ENCODE assay signal across 10 cellular contexts in the genomic region with DNA sequence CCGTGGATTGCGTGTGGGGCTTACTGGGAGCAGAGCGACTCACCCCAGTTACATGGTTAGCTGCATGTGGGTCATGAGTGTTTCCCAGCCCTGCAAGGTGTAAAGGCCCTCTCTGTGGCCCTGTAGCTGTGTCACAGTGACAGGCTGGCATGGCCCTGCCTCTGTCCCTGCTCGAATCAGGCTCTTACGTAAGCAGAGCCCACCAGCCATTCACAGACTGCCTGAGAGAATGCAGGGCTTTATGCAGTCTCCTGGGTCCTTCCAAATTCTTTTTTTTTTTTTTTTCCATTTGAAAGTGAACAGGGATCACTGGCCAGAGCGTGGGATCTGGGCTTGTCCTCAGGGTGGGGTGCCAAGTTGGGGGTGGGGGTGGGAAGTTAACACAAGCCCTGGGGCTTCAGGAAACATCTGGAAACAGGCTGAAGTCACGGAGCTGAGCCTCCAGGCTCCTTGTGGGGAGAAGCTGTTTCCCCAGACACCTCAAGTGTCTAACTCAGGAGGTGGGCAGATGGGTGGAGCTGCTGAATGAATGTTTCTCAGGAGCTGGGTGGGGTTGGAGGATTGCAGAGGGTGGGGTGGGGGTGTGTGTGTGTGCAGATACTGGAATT. TPM values are rescaled to one million over a fixed set of nuclear protein-coding genes. Genes with fewer than 3 reads are reported as not detected.
A peak's percentile ranks its signal among the peaks of the same experiment; 100 is the strongest.
DNase-seq lines count a peak whose midpoint lies in the region; ATAC-seq and TF ChIP-seq lines count a peak whose summit lies in the region.
"Had no signal": no experiment of that assay in that cellular context is flagged by ENCODE, and none has a peak within 500 bp of the region (broad histone marks: within the 10 kb centered on the region; RNA-seq: fewer than 3 reads in every experiment).

No MANE protein-coding gene starts in this region.

- no peaks in the 10 kb centered on the region for H3K4me1 ChIP-seq in BE2C

- no peak overlapping the region for H3K27ac Mint-ChIP-seq in stimulated activated naive CD8-positive, alpha-beta T cell treated with anti-CD3 and anti-CD28 coated beads, Interleukin-15, amount 100 ng/mL, for 72 hours
- peak overlapping the region in 4 of 5 experiments; percentile 41 to 74 (median 58) for H3K27ac Mint-ChIP-seq in brain

- H3K9me3 ChIP-seq in BE2C, result no peaks in the 10 kb centered on the region

- TF ChIP-seq CTCF in brain (conservative IDR thresholded peaks at IDR 0.05) (no peak), BE2C (IDR thresholded peaks at IDR 0.05; ENCODE audit: low read depth, low read length) (no peak)

- peaks cover 7% of the 10 kb centered on the region for H3K36me3 Mint-ChIP-seq in brain

- H3K27me3 ChIP-seq in BE2C, result no peaks in the 10 kb centered on the region
- H3K27me3 ChIP-seq: brain microvascular endothelial cell had no signal

- H3K36me3 ChIP-seq in BE2C, result no peaks in the 10 kb centered on the region
- H3K36me3 ChIP-seq: brain microvascular endothelial cell had no signal

- H3K4me3 Mint-ChIP-seq in stimulated activated naive CD8-positive, alpha-beta T cell treated with anti-CD3 and anti-CD28 coated beads, Interleukin-15, amount 100 ng/mL, for 72 hours, result no peak overlapping the region
- H3K4me3 Mint-ChIP-seq in brain, result no peak overlapping the region

- H3K4me1 Mint-ChIP-seq in stimulated activated naive CD8-positive, alpha-beta T cell treated with anti-CD3 and anti-CD28 coated beads, Interleukin-15, amount 100 ng/mL, for 72 hours, result peaks cover 40% of the 10 kb centered on the region
- peaks cover 36% of the 10 kb centered on the region for H3K4me1 Mint-ChIP-seq in brain

- H3K27me3 Mint-ChIP-seq in stimulated activated naive CD8-positive, alpha-beta T cell treated with anti-CD3 and anti-CD28 coated beads, Interleukin-15, amount 100 ng/mL, for 72 hours, result no peaks in the 10 kb centered on the region
- no peaks in the 10 kb centered on the region for H3K27me3 Mint-ChIP-seq in brain

- no peaks in the 10 kb centered on the region for H3K9me3 Mint-ChIP-seq in stimulated activated naive CD8-positive, alpha-beta T cell treated with anti-CD3 and anti-CD28 coated beads, Interleukin-15, amount 100 ng/mL, for 72 hours
- no peaks in the 10 kb centered on the region for H3K9me3 Mint-ChIP-seq in brain

- ATAC-seq in stimulated activated naive CD8-positive, alpha-beta T cell treated with anti-CD3 and anti-CD28 coated beads, Interleukin-15, Interleukin-2, amounts not matched to agents 100 U/mL and 50 U/mL, for 24 hours, result peak; percentile 56
- ATAC-seq in stimulated activated naive CD8-positive, alpha-beta T cell treated with anti-CD3 and anti-CD28 coated beads, Interleukin-15, amount 100 ng/mL, for 72 hours, result no peak
- ATAC-seq in HG02852 (IDR thresholded peaks at IDR 0.05; ENCODE audit: unreplicated experiment), result no peak

- no peak for DNase-seq in stimulated activated naive CD8-positive, alpha-beta T cell treated with anti-CD3 and anti-CD28 coated beads, Interleukin-15, Interleukin-2, amounts not matched to agents 100 U/mL and 50 U/mL, for 24 hours
- no peak for DNase-seq in stimulated activated naive CD8-positive, alpha-beta T cell treated with anti-CD3 and anti-CD28 coated beads, Interleukin-15, amount 100 ng/mL, for 72 hours
- peak; percentile 10 for DNase-seq in iPS-NIHi7 (ENCODE audit: extremely low spot score)
- DNase-seq in retina, result no peak
- no peak for DNase-seq in SW480 (ENCODE audit: low spot score)
- DNase-seq in BE2C, result no peak
- DNase-seq: brain microvascular endothelial cell, NCI-H187 treated with DMSO at 0.1 percent for 48 hours had no signal

- H3K4me3 ChIP-seq in BE2C (ENCODE audit: low read depth, low read length), result no peak overlapping the region

RNA-seq across cellular contexts. Expression of gene TECR, which starts 13.4 kb away (rescaled TPM):
- 627 TPM for polyA plus RNA-seq in brain (ENCODE audit: insufficient read depth, low read depth, low replicate concordance)
- 236 TPM for polyA plus RNA-seq in BE2C (2012; ENCODE audit: insufficient read depth, insufficient read length, low read depth)

RNA-seq across cellular contexts. Expression of gene DNAJB1, which starts 24.6 kb away (rescaled TPM):
- 154 TPM for polyA plus RNA-seq in brain (ENCODE audit: insufficient read depth, low read depth, low replicate concordance)
- 90.6 TPM for polyA plus RNA-seq in BE2C (2012; ENCODE audit: insufficient read depth, insufficient read length, low read depth)

RNA-seq across cellular contexts. Expression of gene NDUFB7, which starts 29.0 kb away (rescaled TPM):
- polyA plus RNA-seq in brain (ENCODE audit: insufficient read depth, low read depth, low replicate concordance), result 694 TPM
- polyA plus RNA-seq in BE2C (2012; ENCODE audit: insufficient read depth, insufficient read length, low read depth), result 947 TPM

RNA-seq across cellular contexts. Expression of gene CLEC17A, which starts 40.1 kb away (rescaled TPM):
- not detected for polyA plus RNA-seq in brain (ENCODE audit: insufficient read depth, low read depth, low replicate concordance)
- not detected for polyA plus RNA-seq in BE2C (2012; ENCODE audit: insufficient read depth, insufficient read length, low read depth)

RNA-seq across cellular contexts. Expression of gene GIPC1, which starts 46.9 kb away (rescaled TPM):
- polyA plus RNA-seq in brain (ENCODE audit: insufficient read depth, low read depth, low replicate concordance), result 137 TPM
- 188 TPM for polyA plus RNA-seq in BE2C (2012; ENCODE audit: insufficient read depth, insufficient read length, low read depth)

Comparison
In these comparisons a context has a peak if more than half of its experiments do, and no peak if none do; other contexts are left out.
1. H3K27ac Mint-ChIP-seq: peak in brain (4 of 5); none in stimulated activated naive CD8-positive, alpha-beta T cell treated with anti-CD3 and anti-CD28 coated beads, Interleukin-15, amount 100 ng/mL, for 72 hours (0 of 2).